Comparison of ENCODE assay signal across 9 cellular contexts in genomic region chr9:133726401-133727276, GRCh38. TPM values are rescaled to one million over a fixed set of nuclear protein-coding genes. Genes with fewer than 3 reads are reported as not detected.
DNase-seq lines count a peak whose midpoint lies in the region; ATAC-seq and TF ChIP-seq lines count a peak whose summit lies in the region.
"Had no signal": no experiment of that assay in that cellular context is flagged by ENCODE, and none has a peak within 500 bp of the region (broad histone marks: within the 10 kb centered on the region; RNA-seq: fewer than 3 reads in every experiment).

No MANE protein-coding gene starts in this region.

- peaks cover 6% of the 10 kb centered on the region for H3K36me3 Mint-ChIP-seq in WTC11
- peaks cover 1% of the 10 kb centered on the region for H3K36me3 Mint-ChIP-seq in central memory CD8-positive, alpha-beta T cell (ENCODE audit: insufficient read depth)
- H3K36me3 Mint-ChIP-seq: activated naive CD4-positive, alpha-beta T cell treated with anti-CD3 and anti-CD28 coated beads, Interleukin-2, amount 50 U/mL, for 24 hours had no signal

- CTCF ChIA-PET in WTC11 (lab: Charles Lee) = interaction anchor here (0.6 to 3.5 kb wide), 24 partner anchors 9 to 203 kb away, joined by 3 to 24 read pairs (median 5); partner anchors contain the start of gene SARDH

- H3K9me3 Mint-ChIP-seq in WTC11 = peaks cover 10% of the 10 kb centered on the region
- no peaks in the 10 kb centered on the region for H3K9me3 Mint-ChIP-seq in central memory CD8-positive, alpha-beta T cell
- H3K9me3 Mint-ChIP-seq: activated naive CD4-positive, alpha-beta T cell treated with anti-CD3 and anti-CD28 coated beads, Interleukin-2, amount 50 U/mL, for 24 hours had no signal

- POLR2A ChIA-PET in WTC11 (lab: Charles Lee) = no interaction called here

- TF ChIP-seq CTCF in GM12864 (IDR thresholded peaks at IDR 0.05; ENCODE audit: low read depth, low read length, missing control alignments) (peak; percentile 39), WTC11 (IDR thresholded peaks at IDR 0.05) (peak; percentile 29), lower lobe of right lung (IDR thresholded peaks at IDR 0.05) (peak; percentile 60)

- no peaks in the 10 kb centered on the region for H3K9me3 ChIP-seq in lower lobe of right lung

- no peaks in the 10 kb centered on the region for H3K4me1 Mint-ChIP-seq in WTC11
- peaks cover 6% of the 10 kb centered on the region for H3K4me1 Mint-ChIP-seq in central memory CD8-positive, alpha-beta T cell

- H3K27me3 Mint-ChIP-seq in WTC11 (ENCODE audit: low read depth) = no peaks in the 10 kb centered on the region; the same call in 1 of the 2 replicates
- H3K27me3 Mint-ChIP-seq in central memory CD8-positive, alpha-beta T cell = peaks cover 9% of the 10 kb centered on the region

- intact Hi-C loops in lower lobe of right lung (cut with DNase I) = no loop called here

- no peak overlapping the region for H3K4me3 Mint-ChIP-seq in WTC11
- no peak overlapping the region for H3K4me3 Mint-ChIP-seq in central memory CD8-positive, alpha-beta T cell
- H3K4me3 Mint-ChIP-seq: activated naive CD4-positive, alpha-beta T cell treated with anti-CD3 and anti-CD28 coated beads, Interleukin-2, amount 50 U/mL, for 24 hours had no signal

- H3K27ac Mint-ChIP-seq in WTC11 = peak overlapping the region; percentile 20; the same call in 1 of the 2 replicates
- H3K27ac Mint-ChIP-seq in central memory CD8-positive, alpha-beta T cell (ENCODE audit: low read depth) = peak overlapping the region; percentile 58
- H3K27ac Mint-ChIP-seq: activated naive CD4-positive, alpha-beta T cell treated with anti-CD3 and anti-CD28 coated beads, Interleukin-2, amount 50 U/mL, for 24 hours had no signal

- ATAC-seq in WTC11 (peak; percentile 79), lower lobe of right lung (peak; percentile 63 to 79), GM21619 (IDR thresholded peaks at IDR 0.05; ENCODE audit: unreplicated experiment) (no peak), HG02798 (IDR thresholded peaks at IDR 0.05; ENCODE audit: poor library complexity, unreplicated experiment) (no peak)
- peak; percentile 73 for ATAC-seq in central memory CD8-positive, alpha-beta T cell (replicated peaks; ENCODE audit: extremely low read depth, poor library complexity, severe bottlenecking)

- DNase-seq in GM12864 (ENCODE audit: low read depth) = no peak
- peak; percentile 61 to 68 for DNase-seq in NCI-H2081 (lab: John Stamatoyannopoulos, UW)
- peak; percentile 71 for DNase-seq in WTC11 (ENCODE audit: low spot score)
- DNase-seq in central memory CD8-positive, alpha-beta T cell (ENCODE audit: low spot score in 2 of 2) = peak in 1 of 2 donors; percentile 52
- DNase-seq in lower lobe of right lung = peak; percentile 52
- peak; percentile 37 for DNase-seq in stimulated activated CD8-positive, alpha-beta memory T cell treated with anti-CD3 and anti-CD28 coated beads, Interleukin-7, amount 100 ng/mL, for 24 hours (ENCODE audit: low read depth)

- H3K4me1 ChIP-seq in lower lobe of right lung = no peaks in the 10 kb centered on the region

- H3K36me3 ChIP-seq in lower lobe of right lung = no peaks in the 10 kb centered on the region

- H3K27ac ChIP-seq in lower lobe of right lung = no peak overlapping the region

- no peak overlapping the region for H3K4me3 ChIP-seq in GM12864 (ENCODE audit: low read depth, low read length)
- no peak overlapping the region for H3K4me3 ChIP-seq in lower lobe of right lung

- H3K27me3 ChIP-seq in lower lobe of right lung (ENCODE audit: low read depth) = peaks cover 16% of the 10 kb centered on the region

TF ChIP-seq in WTC11, 78 proteins besides CTCF, POLR2A, EP300 and RAD21:
- TF ChIP-seq TP53 (CRISPR knock-in tag; IDR thresholded peaks at IDR 0.05) = no peak
- no peak for TF ChIP-seq JUN (CRISPR knock-in tag; IDR thresholded peaks at IDR 0.05)
- no peak for TF ChIP-seq HMGXB4 (CRISPR knock-in tag; IDR thresholded peaks at IDR 0.05)
- TF ChIP-seq E2F5 (CRISPR knock-in tag; IDR thresholded peaks at IDR 0.05) = no peak

RNA-seq across cellular contexts. Expression of gene SARDH, which starts 11.5 kb away (rescaled TPM):
- 8.5 to 15.2 TPM (median 13.7 TPM) in 3 replicates for total RNA-seq in WTC11 (2021)
- 3.4 TPM for total RNA-seq in lower lobe of right lung

Comparison
In these comparisons a context has a peak if more than half of its experiments do, and no peak if none do; other contexts are left out.
1. ATAC-seq: peak in WTC11 (single experiment), central memory CD8-positive, alpha-beta T cell (single experiment) and lower lobe of right lung (2 of 2); none in GM21619 (single experiment) and HG02798 (single experiment).
2. Peak in every context shown above with its lines, with median percentiles within 50 percentile points of each other: CTCF ChIP-seq.